In genomic region chrX:19410259-19410658, GRCh38 we compare ENCODE assay signal across 2 cellular contexts.
TF ChIP-seq lines count a peak whose summit lies in the region.

No MANE protein-coding gene starts in this region.

TF ChIP-seq in HepG2, 621 proteins besides CTCF, POLR2A, EP300 and RAD21:
- TF ChIP-seq ZNF484 (CRISPR knock-in tag; IDR thresholded peaks at IDR 0.05; ENCODE audit: borderline replicate concordance, low read depth): no peak
- peak; percentile 52; the same call in 1 of the 2 replicates for TF ChIP-seq ZNF143 (CRISPR knock-in tag; IDR thresholded peaks at IDR 0.05)
- 0 out of 2 replicates have a peak, but pooled peaks have one; percentile 47 for TF ChIP-seq THAP11 (CRISPR knock-in tag; IDR thresholded peaks at IDR 0.05)

TF ChIP-seq in GM12878, 131 proteins besides CTCF, POLR2A, EP300 and RAD21 (continued from another document):
- TF ChIP-seq KDM1A (IDR thresholded peaks at IDR 0.05; ENCODE audit: borderline replicate concordance) (no peak), IRF5 (IDR thresholded peaks at IDR 0.05; ENCODE audit: borderline replicate concordance) (no peak)
